Comparison of ENCODE assay signal across 30 cellular contexts in genomic region chr18:39350916-39351315, GRCh38.
"Had no signal": no experiment of that assay in that cellular context is flagged by ENCODE, and none has a peak within 500 bp of the region (broad histone marks: within the 10 kb centered on the region; RNA-seq: fewer than 3 reads in every experiment).

No MANE protein-coding gene starts in this region.

- H3K9me3 ChIP-seq: ascending aorta, colonic mucosa, gastroesophageal sphincter, right atrium auricular region, stomach, thyroid gland, upper lobe of right lung had no signal

- H3K4me3 ChIP-seq: ascending aorta, cardiac muscle cell, colonic mucosa, gastroesophageal sphincter, right atrium auricular region, stomach, thyroid gland, upper lobe of right lung had no signal

- H3K36me3 ChIP-seq: ascending aorta, cardiac muscle cell, colonic mucosa, gastroesophageal sphincter, right atrium auricular region, stomach, thyroid gland, upper lobe of right lung had no signal

- DNase-seq: activated CD4-positive, alpha-beta memory T cell treated with anti-CD3 and anti-CD28 coated beads for 36 hours; activated CD4-positive, alpha-beta T cell treated with anti-CD3 and anti-CD28 coated beads, Interleukin-2, amount 10 ng/mL, durations not matched to agents 24 days and 14 days; activated CD4-positive, CD25-positive, alpha-beta regulatory T cell treated with anti-CD3 and anti-CD28 coated beads, Interleukin-2, amount 50 U/mL, for 72 hours; activated CD8-positive, alpha-beta memory T cell treated with anti-CD3 and anti-CD28 coated beads, Interleukin-2, amount 50 U/mL, for 4 hours; activated gamma-delta T cell; activated naive CD4-positive, alpha-beta T cell treated with anti-CD3 and anti-CD28 coated beads, Interleukin-2, amount 10 ng/mL, durations not matched to agents 7 days and 5 days; activated naive CD8-positive, alpha-beta T cell treated with anti-CD3 and anti-CD28 coated beads, Interleukin-2, amount 10 ng/mL, durations not matched to agents 7 days and 5 days; activated T-cell treated with anti-CD3 and anti-CD28 coated beads, Interleukin-2, amount 50 U/mL, for 24 hours; cerebellar nuclear complex; colonic mucosa; effector CD8-positive, alpha-beta T cell; head of caudate nucleus; hippocampal formation; left cardiac atrium; midbrain; naive thymus-derived CD8-positive, alpha-beta T cell; occipital lobe; stimulated activated CD4-positive, alpha-beta T cell treated with anti-CD3 and anti-CD28 coated beads, Interleukin-15, amount 100 ng/mL, for 24 hours; stimulated activated CD4-positive, alpha-beta T cell treated with anti-CD3 and anti-CD28 coated beads, Interleukin-2, amount 100 ng/mL, for 24 hours; stimulated activated naive B cell treated with anti-CD40 and anti-IgM and Interleukin-4, amounts not matched to agents 10 μg/mL and 1 μg/mL and 100 μg/mL, for 72 hours; stomach; thyroid gland; upper lobe of right lung had no signal

- H3K36me3 Mint-ChIP-seq: activated CD4-positive, alpha-beta memory T cell treated with anti-CD3 and anti-CD28 coated beads for 36 hours; activated naive CD4-positive, alpha-beta T cell treated with anti-CD3 and anti-CD28 coated beads, Interleukin-2, amount 10 ng/mL, durations not matched to agents 7 days and 5 days; activated naive CD8-positive, alpha-beta T cell treated with anti-CD3 and anti-CD28 coated beads, Interleukin-2, amount 10 ng/mL, durations not matched to agents 7 days and 5 days; brain; naive thymus-derived CD8-positive, alpha-beta T cell; stimulated activated naive B cell treated with anti-CD40 and anti-IgM and Interleukin-4, amounts not matched to agents 10 μg/mL and 1 μg/mL and 100 μg/mL, for 72 hours had no signal

- H3K27me3 ChIP-seq: ascending aorta, cardiac muscle cell, colonic mucosa, gastroesophageal sphincter, right atrium auricular region, stomach, thyroid gland, upper lobe of right lung had no signal

- ATAC-seq: gastroesophageal sphincter; left cardiac atrium; naive thymus-derived CD8-positive, alpha-beta T cell; stimulated activated naive B cell treated with anti-CD40 and anti-IgM and Interleukin-4, amounts not matched to agents 10 μg/mL and 1 μg/mL and 100 μg/mL, for 72 hours; upper lobe of right lung had no signal

- H3K27ac ChIP-seq: ascending aorta, cardiac muscle cell, colonic mucosa, gastroesophageal sphincter, parathyroid adenoma, right atrium auricular region, stomach, thyroid gland, upper lobe of right lung had no signal

- H3K4me1 ChIP-seq: ascending aorta, colonic mucosa, gastroesophageal sphincter, parathyroid adenoma, right atrium auricular region, stomach, thyroid gland, upper lobe of right lung had no signal

- H3K27me3 Mint-ChIP-seq: activated CD4-positive, alpha-beta memory T cell treated with anti-CD3 and anti-CD28 coated beads for 36 hours; activated CD4-positive, alpha-beta T cell treated with anti-CD3 and anti-CD28 coated beads, Interleukin-2, amount 10 ng/mL, durations not matched to agents 24 days and 14 days; activated naive CD4-positive, alpha-beta T cell treated with anti-CD3 and anti-CD28 coated beads, Interleukin-2, amount 10 ng/mL, durations not matched to agents 7 days and 5 days; activated naive CD8-positive, alpha-beta T cell treated with anti-CD3 and anti-CD28 coated beads, Interleukin-2, amount 10 ng/mL, durations not matched to agents 7 days and 5 days; activated T-cell treated with anti-CD3 and anti-CD28 coated beads, Interleukin-2, amount 50 U/mL, for 24 hours; naive thymus-derived CD8-positive, alpha-beta T cell; stimulated activated naive B cell treated with anti-CD40 and anti-IgM and Interleukin-4, amounts not matched to agents 10 μg/mL and 1 μg/mL and 100 μg/mL, for 72 hours had no signal

- H3K9me3 Mint-ChIP-seq: activated CD4-positive, alpha-beta T cell treated with anti-CD3 and anti-CD28 coated beads, Interleukin-2, amount 10 ng/mL, durations not matched to agents 24 days and 14 days; activated naive CD4-positive, alpha-beta T cell treated with anti-CD3 and anti-CD28 coated beads, Interleukin-2, amount 10 ng/mL, durations not matched to agents 7 days and 5 days; activated naive CD8-positive, alpha-beta T cell treated with anti-CD3 and anti-CD28 coated beads, Interleukin-2, amount 10 ng/mL, durations not matched to agents 7 days and 5 days; brain; neural crest cell; stimulated activated naive B cell treated with anti-CD40 and anti-IgM and Interleukin-4, amounts not matched to agents 10 μg/mL and 1 μg/mL and 100 μg/mL, for 72 hours had no signal

- H3K4me1 Mint-ChIP-seq: activated CD4-positive, alpha-beta T cell treated with anti-CD3 and anti-CD28 coated beads, Interleukin-2, amount 10 ng/mL, durations not matched to agents 24 days and 14 days; activated naive CD4-positive, alpha-beta T cell treated with anti-CD3 and anti-CD28 coated beads, Interleukin-2, amount 10 ng/mL, durations not matched to agents 7 days and 5 days; activated naive CD8-positive, alpha-beta T cell treated with anti-CD3 and anti-CD28 coated beads, Interleukin-2, amount 10 ng/mL, durations not matched to agents 7 days and 5 days; naive thymus-derived CD8-positive, alpha-beta T cell had no signal

- H3K27ac Mint-ChIP-seq: activated CD4-positive, alpha-beta memory T cell treated with anti-CD3 and anti-CD28 coated beads for 36 hours; activated CD4-positive, alpha-beta T cell treated with anti-CD3 and anti-CD28 coated beads, Interleukin-2, amount 10 ng/mL, durations not matched to agents 24 days and 14 days; activated naive CD4-positive, alpha-beta T cell treated with anti-CD3 and anti-CD28 coated beads, Interleukin-2, amount 10 ng/mL, durations not matched to agents 7 days and 5 days; activated naive CD8-positive, alpha-beta T cell treated with anti-CD3 and anti-CD28 coated beads, Interleukin-2, amount 10 ng/mL, durations not matched to agents 7 days and 5 days; activated T-cell treated with anti-CD3 and anti-CD28 coated beads, Interleukin-2, amount 50 U/mL, for 24 hours; brain; naive thymus-derived CD8-positive, alpha-beta T cell; stimulated activated naive B cell treated with anti-CD40 and anti-IgM and Interleukin-4, amounts not matched to agents 10 μg/mL and 1 μg/mL and 100 μg/mL, for 72 hours had no signal

- H3K4me3 Mint-ChIP-seq: activated CD4-positive, alpha-beta memory T cell treated with anti-CD3 and anti-CD28 coated beads for 36 hours; activated CD4-positive, alpha-beta T cell treated with anti-CD3 and anti-CD28 coated beads, Interleukin-2, amount 10 ng/mL, durations not matched to agents 24 days and 14 days; activated naive CD4-positive, alpha-beta T cell treated with anti-CD3 and anti-CD28 coated beads, Interleukin-2, amount 10 ng/mL, durations not matched to agents 7 days and 5 days; activated naive CD8-positive, alpha-beta T cell treated with anti-CD3 and anti-CD28 coated beads, Interleukin-2, amount 10 ng/mL, durations not matched to agents 7 days and 5 days; activated T-cell treated with anti-CD3 and anti-CD28 coated beads, Interleukin-2, amount 50 U/mL, for 24 hours; brain; naive thymus-derived CD8-positive, alpha-beta T cell; neural crest cell; stimulated activated naive B cell treated with anti-CD40 and anti-IgM and Interleukin-4, amounts not matched to agents 10 μg/mL and 1 μg/mL and 100 μg/mL, for 72 hours had no signal
